25 cellular contexts compared by ENCODE assay signal in the genomic region with DNA sequence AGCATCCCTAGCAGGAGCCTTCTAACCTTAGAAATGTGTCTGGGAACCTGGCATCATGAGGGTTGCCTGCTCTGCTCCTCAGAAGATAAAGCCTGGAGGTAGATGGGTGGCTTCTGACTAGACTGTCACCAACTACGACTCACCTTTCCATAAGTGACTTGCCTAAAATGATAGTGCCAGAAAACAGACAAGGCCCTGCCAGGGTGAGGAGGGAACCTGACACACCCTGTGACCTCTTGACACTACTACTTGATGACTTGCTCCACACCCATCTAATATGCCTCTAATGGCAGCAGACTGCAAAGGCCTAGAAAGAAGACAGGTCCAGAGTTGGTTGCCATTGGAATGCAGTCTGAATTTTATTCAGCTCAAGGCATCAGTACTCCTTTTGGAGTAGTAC. TPM values are rescaled to one million over a fixed set of nuclear protein-coding genes. Genes with fewer than 3 reads are reported as not detected.
"Had no signal": no experiment of that assay in that cellular context is flagged by ENCODE, and none has a peak within 500 bp of the region (broad histone marks: within the 10 kb centered on the region; RNA-seq: fewer than 3 reads in every experiment).

No MANE protein-coding gene starts in this region.

- H3K4me3 Mint-ChIP-seq: naive thymus-derived CD4-positive, alpha-beta T cell; neural crest cell; T-cell; T-helper 2 cell treated with Interferon-gamma antibody and Interleukin-4, amounts not matched to agents 5 μg/mL and 100 μg/mL, for 36 hours had no signal

- H3K27ac Mint-ChIP-seq: activated T-helper 2 cell treated with anti-CD3 and anti-CD28 coated beads, Interferon-gamma antibody, Interleukin-2, Interleukin-4, amounts not matched to agents 10 μg/mL and 5 μg/mL and 100 μg/mL, durations not matched to agents 14 hours and 24 hours and 36 hours; brain; T-cell; T-helper 2 cell treated with Interferon-gamma antibody and Interleukin-4, amounts not matched to agents 5 μg/mL and 100 μg/mL, for 36 hours had no signal

- DNase-seq: activated CD4-positive, alpha-beta T cell treated with anti-CD3 and anti-CD28 coated beads for 4 hours; activated CD8-positive, alpha-beta memory T cell treated with anti-CD3 and anti-CD28 coated beads, Interleukin-2, amount 50 U/mL, for 48 hours; activated naive CD4-positive, alpha-beta T cell treated with Interleukin-2 at 50 U/mL for 16 hours; aorta; foreskin keratinocyte; kidney; left lung; naive thymus-derived CD4-positive, alpha-beta T cell; occipital lobe; SJCRH30; small intestine; stimulated activated CD4-positive, alpha-beta T cell treated with anti-CD3 and anti-CD28 coated beads, Interleukin-4, amount 100 ng/mL, for 24 hours; stomach; T-cell; WERI-Rb-1 had no signal

- H3K9me3 Mint-ChIP-seq: activated T-helper 2 cell treated with anti-CD3 and anti-CD28 coated beads, Interferon-gamma antibody, Interleukin-2, Interleukin-4, amounts not matched to agents 10 μg/mL and 5 μg/mL and 100 μg/mL, durations not matched to agents 14 hours and 24 hours and 36 hours; brain; naive thymus-derived CD4-positive, alpha-beta T cell; neural crest cell; T-cell; T-helper 2 cell treated with Interferon-gamma antibody and Interleukin-4, amounts not matched to agents 5 μg/mL and 100 μg/mL, for 36 hours had no signal

- H3K4me1 Mint-ChIP-seq: neural crest cell had no signal

- ATAC-seq: foreskin keratinocyte; left lung; naive thymus-derived CD4-positive, alpha-beta T cell; sciatic nerve; T-cell had no signal

- H3K27me3 Mint-ChIP-seq: brain; naive thymus-derived CD4-positive, alpha-beta T cell; T-cell had no signal

RNA-seq across cellular contexts. Expression of gene SLC39A5, which starts 17.5 kb away (rescaled TPM):
- total RNA-seq: aorta, cardiac septum, epithelial cell of proximal tubule, glomerular endothelial cell, occipital lobe, posterior vena cava, SJCRH30, urinary bladder had no signal
